28 cellular contexts compared by ENCODE assay signal in genomic region chr15:78950343-78950742, GRCh38. TPM values are rescaled to one million over a fixed set of nuclear protein-coding genes. Genes with fewer than 3 reads are reported as not detected.
DNase-seq lines count a peak whose midpoint lies in the region; ATAC-seq, FAIRE-seq and TF ChIP-seq lines count a peak whose summit lies in the region.
"Had no signal": no experiment of that assay in that cellular context is flagged by ENCODE, and none has a peak within 500 bp of the region (broad histone marks: within the 10 kb centered on the region; RNA-seq: fewer than 3 reads in every experiment).

No MANE protein-coding gene starts in this region.

- no peak overlapping the region for H2AFZ ChIP-seq in H1 (ENCODE audit: low read length)

- WGBS in H1 (ENCODE audit: extremely low coverage in 1 of 2, insufficient coverage in 1 of 2, insufficient read length in 1 of 2, insufficient replicate concordance in 2 of 2, low coverage in 1 of 2, low lambda C conversion rate in 2 of 2, missing lambda C conversion rate in 1 of 2), 2 experiments, result 90% methylated on average over 9 of the region's 9 CpGs; no CpG with 5 or more reads in 1 of the 2 experiments

- no peaks in the 10 kb centered on the region for H4K20me1 ChIP-seq in BLaER1
- H4K20me1 ChIP-seq in H1 (replicated peaks in 1 of 2; ENCODE audit: control insufficient read depth in 1 of 2, insufficient read depth in 2 of 2, low read length in 2 of 2), result no peaks in the 10 kb centered on the region

- no peak for TF ChIP-seq RAD21 in H1 (IDR thresholded peaks at IDR 0.05 in 1 of 2, conservative IDR thresholded peaks at IDR 0.05 in 1 of 2; ENCODE audit: low read depth in 2 of 2, low read length in 2 of 2)

- H2BK20ac ChIP-seq in H1 (ENCODE audit: low read length), result no peak overlapping the region

- ATAC-seq in HG03280 (IDR thresholded peaks at IDR 0.05; ENCODE audit: unreplicated experiment), result no peak
- ATAC-seq: natural killer cell treated with Interleukin-12 subunit alpha and Interleukin-12 subunit beta and Interleukin-15 and Interleukin-18, amount 100 ng/mL, for 72 hours; stimulated activated naive CD8-positive, alpha-beta T cell treated with anti-CD3 and anti-CD28 coated beads, Interleukin-15, Interleukin-2, amounts not matched to agents 100 U/mL and 50 U/mL, for 24 hours had no signal

- no peaks in the 10 kb centered on the region for H3K9me3 Mint-ChIP-seq in osteocyte (ENCODE audit: unreplicated experiment)
- H3K9me3 Mint-ChIP-seq: activated CD4-positive, alpha-beta T cell treated with anti-CD3 and anti-CD28 coated beads, Interleukin-2, amount 10 ng/mL, durations not matched to agents 24 days and 14 days; activated naive CD4-positive, alpha-beta T cell treated with anti-CD3 and anti-CD28 coated beads, Interleukin-2, amount 50 U/mL, for 24 hours; immature natural killer cell; natural killer cell treated with Interleukin-12 subunit alpha and Interleukin-12 subunit beta and Interleukin-15 and Interleukin-18, amount 100 ng/mL, for 72 hours had no signal

- H4K5ac ChIP-seq in H1 (ENCODE audit: insufficient read length, low read depth, low read length), result no peak overlapping the region

- peak; percentile 82 for DNase-seq in HuH-7.5 (ENCODE audit: low spot score)
- DNase-seq in H1 (ENCODE audit: low read depth in 1 of 2, low spot score in 2 of 2), result no peak
- peak; percentile 70 for DNase-seq in mucosa of gallbladder (ENCODE audit: low spot score)
- no peak for DNase-seq in mesenteric fat pad (ENCODE audit: low spot score)
- DNase-seq in NCI-H748 treated with DMSO at 0.1 percent for 48 hours (lab: John Stamatoyannopoulos, UW), result no peak
- no peak for DNase-seq in osteocyte (ENCODE audit: extremely low spot score, unreplicated experiment)
- DNase-seq: activated CD4-positive, alpha-beta T cell treated with anti-CD3 and anti-CD28 coated beads, Interleukin-2, amount 10 ng/mL, durations not matched to agents 24 days and 14 days; activated CD8-positive, alpha-beta memory T cell treated with anti-CD3 and anti-CD28 coated beads for 24 hours; activated T-cell treated with anti-CD3 and anti-CD28 coated beads for 4 hours; effector CD8-positive, alpha-beta T cell; immature natural killer cell; left lung; NCI-H1436 treated with DMSO at 0.1 percent for 48 hours; NCI-H2081 treated with DMSO at 0.1 percent for 48 hours; NCI-H226; stimulated activated CD4-positive, alpha-beta T cell treated with anti-CD3 and anti-CD28 coated beads, Interleukin-1b, Interleukin-23, amount 100 ng/mL, for 48 hours; stimulated activated naive CD8-positive, alpha-beta T cell treated with anti-CD3 and anti-CD28 coated beads, Interleukin-15, Interleukin-2, amounts not matched to agents 100 U/mL and 50 U/mL, for 24 hours; T1000 had no signal

- H3K14ac ChIP-seq in H1 (ENCODE audit: insufficient read length), result no peak overlapping the region

- H3K56ac ChIP-seq in H1 (replicated peaks; ENCODE audit: insufficient read length, low read depth, low read length), result no peak overlapping the region

- H3K79me1 ChIP-seq in H1 (ENCODE audit: low read depth, low read length), result no peaks in the 10 kb centered on the region

- no peak for TF ChIP-seq EP300 in H1 (IDR thresholded peaks at IDR 0.05; ENCODE audit: borderline replicate concordance in 1 of 2, low read depth in 2 of 2, low read length in 2 of 2)

- TF ChIP-seq CTCF in H1 (IDR thresholded peaks at IDR 0.05; ENCODE audit: control extremely low read depth in 1 of 3, insufficient read depth in 1 of 3, low read depth in 1 of 3, low read length in 3 of 3) (no peak), osteocyte (IDR thresholded peaks at IDR 0.05) (no peak)

- H3K79me2 ChIP-seq in H1 (ENCODE audit: control insufficient read depth in 1 of 2, insufficient read depth in 2 of 2, low read length in 2 of 2), result no peaks in the 10 kb centered on the region

- no peaks in the 10 kb centered on the region for H3K36me3 Mint-ChIP-seq in osteocyte (ENCODE audit: unreplicated experiment)
- H3K36me3 Mint-ChIP-seq: activated naive CD4-positive, alpha-beta T cell treated with anti-CD3 and anti-CD28 coated beads, Interleukin-2, amount 50 U/mL, for 24 hours; immature natural killer cell; natural killer cell treated with Interleukin-12 subunit alpha and Interleukin-12 subunit beta and Interleukin-15 and Interleukin-18, amount 100 ng/mL, for 72 hours had no signal

- TF ChIP-seq POLR2A in H1 (IDR thresholded peaks at IDR 0.05; ENCODE audit: control extremely low read depth in 1 of 2, low read depth in 2 of 2, low read length in 2 of 2), result no peak

- no peak overlapping the region for H3K4me3 Mint-ChIP-seq in osteocyte (ENCODE audit: unreplicated experiment)
- H3K4me3 Mint-ChIP-seq: activated CD4-positive, alpha-beta T cell treated with anti-CD3 and anti-CD28 coated beads, Interleukin-2, amount 10 ng/mL, durations not matched to agents 24 days and 14 days; activated naive CD4-positive, alpha-beta T cell treated with anti-CD3 and anti-CD28 coated beads, Interleukin-2, amount 50 U/mL, for 24 hours; immature natural killer cell; natural killer cell treated with Interleukin-12 subunit alpha and Interleukin-12 subunit beta and Interleukin-15 and Interleukin-18, amount 100 ng/mL, for 72 hours had no signal

- no peak overlapping the region for H3K4ac ChIP-seq in H1 (replicated peaks; ENCODE audit: insufficient read length, low read depth, low read length)

- FAIRE-seq in H1 (lab: Jason Lieb, UNC), result no peak
- FAIRE-seq: colon, GM12892, H54 had no signal

- 0 out of 2 replicates have a peak overlapping the region, but pooled peaks have one; percentile 60 for H2BK12ac ChIP-seq in H1 (ENCODE audit: low read depth, low read length)

- H2AK5ac ChIP-seq in H1 (ENCODE audit: low read depth, low read length), result 0 out of 2 replicates have a peak overlapping the region, but pooled peaks have one; percentile 65

- H4K91ac ChIP-seq in H1 (replicated peaks; ENCODE audit: insufficient read length, low read length), result no peak overlapping the region

- no peak overlapping the region for H3K27ac Mint-ChIP-seq in osteocyte (ENCODE audit: unreplicated experiment)
- H3K27ac Mint-ChIP-seq: activated CD4-positive, alpha-beta T cell treated with anti-CD3 and anti-CD28 coated beads, Interleukin-2, amount 10 ng/mL, durations not matched to agents 24 days and 14 days; activated naive CD4-positive, alpha-beta T cell treated with anti-CD3 and anti-CD28 coated beads, Interleukin-2, amount 50 U/mL, for 24 hours; immature natural killer cell; natural killer cell treated with Interleukin-12 subunit alpha and Interleukin-12 subunit beta and Interleukin-15 and Interleukin-18, amount 100 ng/mL, for 72 hours had no signal

- no peak overlapping the region for H3K18ac ChIP-seq in H1 (ENCODE audit: extremely low read depth, low read length)

- H3K9ac ChIP-seq in BLaER1 (no peak overlapping the region), H1 (replicated peaks in 1 of 4; ENCODE audit: extremely low read depth in 1 of 4, low read depth in 3 of 4, low read length in 3 of 4) (no peak overlapping the region)

- H3K4me1 ChIP-seq in BLaER1 (peaks cover 47% of the 10 kb centered on the region), H1 (replicated peaks in 1 of 4; ENCODE audit: control insufficient read depth in 3 of 4, insufficient read depth in 4 of 4, low read length in 3 of 4) (peaks cover 0 to 7% (median 2%) of the 10 kb centered on the region in 4 experiments; a peak in 5 of 7 replicates)

- POLR2A ChIA-PET in H1 (lab: Charles Lee; ENCODE audit: partially characterized antibody), result interaction anchor here (1.2 kb wide), 1 partner anchor 29 kb away, joined by 3 read pairs; no protein-coding TSS in a partner anchor

- H2BK120ac ChIP-seq in H1 (replicated peaks; ENCODE audit: low read depth, low read length), result no peak overlapping the region

- CTCF ChIA-PET in H1 (lab: Charles Lee; ENCODE audit: partially characterized antibody), result interaction anchor here (0.5 to 5.5 kb wide), 8 partner anchors 8 to 235 kb away, joined by 3 to 48 read pairs (median 4); no protein-coding TSS in a partner anchor

- no peak overlapping the region for H3K23ac ChIP-seq in H1 (ENCODE audit: insufficient read length)

- no peaks in the 10 kb centered on the region for H3K9me3 ChIP-seq in BLaER1
- no peaks in the 10 kb centered on the region for H3K9me3 ChIP-seq in H1 (ENCODE audit: insufficient read depth in 2 of 2, low read depth in 1 of 2, low read length in 1 of 2)
- H3K9me3 ChIP-seq: left lung, SJSA1, thoracic aorta had no signal

- H3K23me2 ChIP-seq in H1 (ENCODE audit: low read depth, low read length), result peaks cover under 1% of the 10 kb centered on the region; the same call in 1 of the 2 replicates

- no peaks in the 10 kb centered on the region for H3K36me3 ChIP-seq in BLaER1
- no peaks in the 10 kb centered on the region for H3K36me3 ChIP-seq in H1 (ENCODE audit: control insufficient read depth in 2 of 4, insufficient read depth in 4 of 4, low read length in 3 of 4)
- H3K36me3 ChIP-seq: left lung, SJSA1, thoracic aorta had no signal

- H3K4me1 Mint-ChIP-seq in osteocyte (ENCODE audit: unreplicated experiment), result no peaks in the 10 kb centered on the region
- H3K4me1 Mint-ChIP-seq: activated naive CD4-positive, alpha-beta T cell treated with anti-CD3 and anti-CD28 coated beads, Interleukin-2, amount 50 U/mL, for 24 hours had no signal

- H4K8ac ChIP-seq in H1 (ENCODE audit: extremely low read depth, insufficient read depth, low read length), result no peak overlapping the region

- peak overlapping the region; percentile 78 for H3K4me2 ChIP-seq in BLaER1
- no peak overlapping the region for H3K4me2 ChIP-seq in H1 (ENCODE audit: insufficient read depth in 1 of 2, low read depth in 2 of 2, low read length in 2 of 2)

- no peak overlapping the region for H2BK15ac ChIP-seq in H1 (ENCODE audit: low read length)

- H3K27me3 Mint-ChIP-seq in osteocyte (ENCODE audit: unreplicated experiment), result peaks cover 59% of the 10 kb centered on the region
- H3K27me3 Mint-ChIP-seq: activated naive CD4-positive, alpha-beta T cell treated with anti-CD3 and anti-CD28 coated beads, Interleukin-2, amount 50 U/mL, for 24 hours; B cell had no signal

- H3K27me3 ChIP-seq in BLaER1 (no peaks in the 10 kb centered on the region), H1 (replicated peaks in 1 of 4; ENCODE audit: control insufficient read depth in 3 of 4, extremely low read depth in 1 of 4, insufficient read depth in 3 of 4, low read length in 3 of 4) (no peaks in the 10 kb centered on the region; a peak in 1 of 7 replicates)
- H3K27me3 ChIP-seq: left lung, SJSA1 had no signal

- H3K27ac ChIP-seq in BLaER1, result no peak overlapping the region
- no peak overlapping the region for H3K27ac ChIP-seq in H1 (ENCODE audit: low read depth, low read length)
- H3K27ac ChIP-seq: SJSA1 had no signal

- no peak overlapping the region for H2BK5ac ChIP-seq in H1 (ENCODE audit: low read depth, low read length)

- H3K4me3 ChIP-seq in BLaER1, result no peak overlapping the region
- H3K4me3 ChIP-seq in H1 (ENCODE audit: extremely low read depth in 1 of 4, insufficient read depth in 2 of 4, low read depth in 3 of 4, low read length in 4 of 4), result no peak overlapping the region
- H3K4me3 ChIP-seq: left lung, SJSA1, thoracic aorta had no signal

RNA-seq across cellular contexts. Expression of gene CTSH, which starts 5.5 kb away (rescaled TPM):
- 31.3 and 34.0 TPM in 2 replicates for total RNA-seq in H1 (2021; fragmentation: NEBNext Ultra II Directional; extraction: Animal tissue kit (Norgen Biotek cat#: 25700))
- polyA plus RNA-seq in H1 (2011; rRNA removed), result 28.4 and 36.8 TPM in 2 replicates
- polyA plus RNA-seq in H1 (2011; cell fraction: cytosol; rRNA removed), result 37.1 TPM
- 50.6 TPM for polyA plus RNA-seq in H1 (2011; cell fraction: nucleus; rRNA removed)
- polyA plus RNA-seq in H1 (2012, experiment 1 of 2), result 32.0 to 42.5 TPM (median 40.4 TPM) in 4 replicates
- 48.9 TPM for polyA plus RNA-seq in H1 (2012, experiment 2 of 2)
- polyA plus RNA-seq in H1 (2013, experiment 1 of 2), result 43.7 TPM
- polyA plus RNA-seq in H1 (2013, experiment 2 of 2), result 44.5 TPM
- 30.4 and 36.1 TPM in 2 replicates for polyA minus RNA-seq in H1 (2011; rRNA and poly(A)+ RNA removed)
- polyA minus RNA-seq in H1 (2011; cell fraction: cytosol; rRNA and poly(A)+ RNA removed), result 37.1 TPM
- polyA minus RNA-seq in H1 (2011; cell fraction: nucleus; rRNA and poly(A)+ RNA removed), result 19.4 TPM
- total RNA-seq in mucosa of gallbladder, result 465 TPM
- total RNA-seq in mesenteric fat pad, result 67.9 TPM
- 6.1 and 6.4 TPM in 2 replicates for total RNA-seq in osteocyte

Comparison
In these comparisons a context has a peak if more than half of its experiments do, and no peak if none do; other contexts are left out.
1. DNase-seq: peak in HuH-7.5 (single experiment) and mucosa of gallbladder (single experiment); none in H1 (0 of 2), mesenteric fat pad (single experiment), NCI-H748 treated with DMSO at 0.1 percent for 48 hours (single experiment) and osteocyte (single experiment).